Comparison of ENCODE assay signal across 1 cellular context in genomic region chr20:58690351-58690750, GRCh38.
TF ChIP-seq lines count a peak whose summit lies in the region.

No MANE protein-coding gene starts in this region.

TF ChIP-seq in SK-N-SH, 30 proteins besides CTCF, POLR2A, EP300 and RAD21:
- TF ChIP-seq FOXM1 (IDR thresholded peaks at IDR 0.05; ENCODE audit: low read depth) (no peak), TAF1 (IDR thresholded peaks at IDR 0.05; ENCODE audit: borderline replicate concordance, low read depth, low read length) (no peak), FOXJ3 (CRISPR knock-in tag; IDR thresholded peaks at IDR 0.05) (no peak), POLR2AphosphoS5 (IDR thresholded peaks at IDR 0.05; ENCODE audit: low read depth, low read length) (no peak), NFIC (IDR thresholded peaks at IDR 0.05; ENCODE audit: borderline replicate concordance) (no peak), NRF1 (IDR thresholded peaks at IDR 0.05; ENCODE audit: low read depth, low read length) (no peak), RCOR1 (IDR thresholded peaks at IDR 0.05; ENCODE audit: low read length) (no peak), YY1 (IDR thresholded peaks at IDR 0.05; ENCODE audit: low read depth) (no peak), PBX3 (IDR thresholded peaks at IDR 0.05) (no peak), RXRA (IDR thresholded peaks at IDR 0.05; ENCODE audit: borderline replicate concordance, low read depth) (no peak), SIN3A (IDR thresholded peaks at IDR 0.05; ENCODE audit: borderline replicate concordance, low read depth, low read length) (no peak), GABPA (IDR thresholded peaks at IDR 0.05; ENCODE audit: low read depth) (no peak), USF2 (IDR thresholded peaks at IDR 0.05; ENCODE audit: borderline replicate concordance, low read depth, low read length) (no peak)
TF ChIP-seq in SK-N-SH: peak in this region for 0.
